ENCODE assay signal across 13 cellular contexts in the genomic region with DNA sequence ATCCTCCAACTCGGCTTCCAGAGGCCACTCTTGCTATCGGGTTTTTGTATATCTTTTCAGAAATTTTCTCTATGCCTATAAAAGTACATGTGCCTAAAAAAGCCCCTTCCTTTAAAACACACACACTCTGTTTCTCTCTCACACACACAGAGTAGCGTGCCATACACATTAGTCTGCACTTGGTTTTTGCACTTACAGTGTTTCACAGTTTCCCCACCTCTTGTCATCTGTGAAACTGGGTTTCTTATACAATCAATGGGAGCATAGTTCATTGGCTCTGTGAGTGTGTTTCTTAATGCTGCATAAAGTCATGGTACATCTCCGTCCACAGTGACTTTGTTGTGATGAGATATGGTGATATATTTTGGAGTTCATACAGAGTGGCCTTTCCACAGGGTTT. TPM values are rescaled to one million over a fixed set of nuclear protein-coding genes. Genes with fewer than 3 reads are reported as not detected.
DNase-seq lines count a peak whose midpoint lies in the region; ATAC-seq and TF ChIP-seq lines count a peak whose summit lies in the region.
"Had no signal": no experiment of that assay in that cellular context is flagged by ENCODE, and none has a peak within 500 bp of the region (broad histone marks: within the 10 kb centered on the region; RNA-seq: fewer than 3 reads in every experiment).

No MANE protein-coding gene starts in this region.

- H3K27ac ChIP-seq in cardiac muscle cell (no peak overlapping the region), VCaP (peak overlapping the region; percentile 75; the same call in 1 of the 2 replicates), thoracic aorta (no peak overlapping the region)
- H3K27ac ChIP-seq: left lung had no signal

- intact Hi-C loops in cardiac septum (cut with DNase I) = no loop called here

- H3K4me3 ChIP-seq in cardiac muscle cell (peak overlapping the region; percentile 22), thoracic aorta (peak overlapping the region; percentile 77)

- H3K4me1 ChIP-seq in cardiac muscle cell (ENCODE audit: low read depth) (peaks cover 4% of the 10 kb centered on the region), thoracic aorta (ENCODE audit: control insufficient read depth in 1 of 2, low read depth in 2 of 2) (peaks cover 4 to 34% of the 10 kb centered on the region in 2 donors)
- H3K4me1 ChIP-seq: left lung had no signal

- ATAC-seq in thoracic aorta (ENCODE audit: insufficient number of reproducible peaks, low FRiP score, low read depth) (no peak), HG03432 (IDR thresholded peaks at IDR 0.05; ENCODE audit: unreplicated experiment) (no peak), esophagus mucosa (no peak)

- H3K27me3 ChIP-seq in cardiac muscle cell = peaks cover 28% of the 10 kb centered on the region
- no peaks in the 10 kb centered on the region for H3K27me3 ChIP-seq in thoracic aorta (replicated peaks; ENCODE audit: insufficient read depth)

- no peaks in the 10 kb centered on the region for H3K36me3 ChIP-seq in cardiac muscle cell
- H3K36me3 ChIP-seq in thoracic aorta = no peaks in the 10 kb centered on the region
- H3K36me3 ChIP-seq: left lung had no signal

- DNase-seq in cardiac muscle cell (ENCODE audit: low read depth in 1 of 2, low spot score in 1 of 2) = no peak
- DNase-seq in cardiac septum (ENCODE audit: low spot score) = no peak
- peak; percentile 8 for DNase-seq in islet precursor cell
- no peak for DNase-seq in thoracic aorta (ENCODE audit: low spot score)
- no peak for DNase-seq in NCI-H748 (lab: John Stamatoyannopoulos, UW; ENCODE audit: unreplicated experiment)
- DNase-seq: activated CD4-positive, alpha-beta T cell treated with anti-CD3 and anti-CD28 coated beads, Interleukin-2, amount 10 ng/mL, durations not matched to agents 7 days and 5 days; left lung; NCI-H2081 treated with DMSO at 0.1 percent for 48 hours; Right ventricle myocardium superior; T1000 had no signal

- H3K9me3 ChIP-seq in cardiac muscle cell (ENCODE audit: low read depth) = no peaks in the 10 kb centered on the region
- no peaks in the 10 kb centered on the region for H3K9me3 ChIP-seq in thoracic aorta
- H3K9me3 ChIP-seq: left lung had no signal

- no peak for TF ChIP-seq CTCF in cardiac muscle cell (IDR thresholded peaks at IDR 0.05; ENCODE audit: low read depth, low read length)
- TF ChIP-seq CTCF in VCaP (conservative IDR thresholded peaks at IDR 0.05) = no peak
- no peak for TF ChIP-seq CTCF in thoracic aorta (IDR thresholded peaks at IDR 0.05)

RNA-seq across cellular contexts. Expression of a gene that starts 0.7 kb away (rescaled TPM):
- 12.6 and 24.2 TPM in 2 replicates for total RNA-seq in cardiac muscle cell
- polyA plus RNA-seq in cardiac muscle cell = 2.0 and 4.2 TPM in 2 replicates
- 0.30 TPM for total RNA-seq in cardiac septum
- 10 to 100 TPM; 16.6 to 34.0 TPM for total RNA-seq in thoracic aorta
- total RNA-seq in esophagus mucosa = not detected
- total RNA-seq: activated CD4-positive, alpha-beta T cell treated with anti-CD3 and anti-CD28 coated beads, Interleukin-2, amount 10 ng/mL, durations not matched to agents 7 days and 5 days; Right ventricle myocardium superior had no signal

RNA-seq across cellular contexts. Expression of a gene that starts 32.4 kb away (rescaled TPM):
- total RNA-seq in cardiac muscle cell (24.7 and 31.7 TPM in 2 replicates), cardiac septum (21.0 TPM), thoracic aorta (100 to 1,000 TPM; 195 to 229 TPM), esophagus mucosa (4.2 TPM)
- 34.7 and 51.6 TPM in 2 replicates for polyA plus RNA-seq in cardiac muscle cell

Comparison
In these comparisons a context has a peak if more than half of its experiments do, and no peak if none do; other contexts are left out.
1. RNA of a gene that starts 0.7 kb away (total RNA-seq): 16.6 to 34.0 TPM in thoracic aorta and 12.6 to 24.2 TPM in cardiac muscle cell; 0.30 TPM in cardiac septum (single experiment) and not detected in esophagus mucosa (single experiment); every median in the first group is over 10 times any median in the second.